10 cellular contexts compared by ENCODE assay signal in the genomic region with DNA sequence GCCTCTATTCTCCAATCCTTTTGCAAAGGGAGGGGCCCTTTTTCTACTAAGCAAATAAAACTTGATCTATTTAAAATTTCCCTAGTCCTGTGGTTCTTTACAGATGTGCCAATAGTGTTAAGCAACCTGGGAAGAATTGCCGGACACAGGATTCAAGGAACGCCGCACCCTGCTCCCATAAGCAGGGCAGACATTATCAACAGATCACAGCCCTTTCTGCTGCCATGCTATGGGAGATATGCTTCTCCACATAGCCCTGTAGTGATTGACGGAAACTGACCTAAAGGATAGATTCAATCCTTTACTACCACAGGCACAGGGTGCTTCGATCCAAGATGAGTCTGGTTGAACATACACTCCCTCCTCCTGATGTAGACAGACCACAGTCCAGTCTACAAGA.
DNase-seq lines count a peak whose midpoint lies in the region; ATAC-seq and TF ChIP-seq lines count a peak whose summit lies in the region.
"Had no signal": no experiment of that assay in that cellular context is flagged by ENCODE, and none has a peak within 500 bp of the region (broad histone marks: within the 10 kb centered on the region; RNA-seq: fewer than 3 reads in every experiment).

No MANE protein-coding gene starts in this region.

- DNase-seq in endothelial cell (ENCODE audit: low spot score) (no peak), CD1c-positive myeloid dendritic cell (ENCODE audit: extremely low spot score) (no peak), NCI-H1694 treated with DMSO at 0.1 percent for 48 hours (lab: John Stamatoyannopoulos, UW) (no peak), NCI-H748 (lab: John Stamatoyannopoulos, UW; ENCODE audit: unreplicated experiment) (no peak), NCI-H82 (lab: John Stamatoyannopoulos, UW) (no peak)
- DNase-seq: left lung, NCI-H774 had no signal

- peak; percentile 3 for ATAC-seq in GM18520 (IDR thresholded peaks at IDR 0.05; ENCODE audit: unreplicated experiment)
- ATAC-seq in GM21526 (IDR thresholded peaks at IDR 0.05; ENCODE audit: low FRiP score, unreplicated experiment): peak; percentile 30
- ATAC-seq in HG03354 (IDR thresholded peaks at IDR 0.05; ENCODE audit: poor library complexity, severe bottlenecking, unreplicated experiment): peak; percentile 34

- H3K4me1 Mint-ChIP-seq in endothelial cell (ENCODE audit: unreplicated experiment): peaks cover 55% of the 10 kb centered on the region

- H3K27ac Mint-ChIP-seq in endothelial cell (ENCODE audit: unreplicated experiment): peak overlapping the region; percentile 62

- H3K27me3 Mint-ChIP-seq in endothelial cell (ENCODE audit: unreplicated experiment): peaks cover 16% of the 10 kb centered on the region

- H3K9me3 Mint-ChIP-seq in endothelial cell (ENCODE audit: unreplicated experiment): no peaks in the 10 kb centered on the region

- H3K4me3 Mint-ChIP-seq in endothelial cell (ENCODE audit: unreplicated experiment): peak overlapping the region; percentile 76

- TF ChIP-seq CTCF in endothelial cell (IDR thresholded peaks at IDR 0.05; ENCODE audit: unreplicated experiment): no peak

- H3K36me3 Mint-ChIP-seq in endothelial cell (ENCODE audit: low read depth, unreplicated experiment): peaks cover 26% of the 10 kb centered on the region
